ENCODE assay signal across 12 cellular contexts in genomic region chr6:170273191-170273590, GRCh38. TPM values are rescaled to one million over a fixed set of nuclear protein-coding genes. Genes with fewer than 3 reads are reported as not detected.
DNase-seq lines count a peak whose midpoint lies in the region; ATAC-seq and TF ChIP-seq lines count a peak whose summit lies in the region.
"Had no signal": no experiment of that assay in that cellular context is flagged by ENCODE, and none has a peak within 500 bp of the region (broad histone marks: within the 10 kb centered on the region; RNA-seq: fewer than 3 reads in every experiment).

No MANE protein-coding gene starts in this region.

- H3K27me3 ChIP-seq in left ventricle myocardium inferior (ENCODE audit: low read depth): no peaks in the 10 kb centered on the region
- no peaks in the 10 kb centered on the region for H3K27me3 ChIP-seq in naive thymus-derived CD4-positive, alpha-beta T cell (ENCODE audit: control insufficient read depth in 2 of 2, insufficient read depth in 2 of 2, low read length in 2 of 2)
- no peaks in the 10 kb centered on the region for H3K27me3 ChIP-seq in vagina
- H3K27me3 ChIP-seq: Peyer's patch had no signal

- no peak for TF ChIP-seq POLR2A in vagina (IDR thresholded peaks at IDR 0.05)

- in situ Hi-C loops in KBM-7 (cut with MboI; ENCODE audit: low pct_unique_long_range_greater_than_20kb, low sequenced_read_pairs): no loop called here

- no peaks in the 10 kb centered on the region for H3K9me3 Mint-ChIP-seq in activated T-helper 2 cell treated with anti-CD3 and anti-CD28 coated beads, Interferon-gamma antibody, Interleukin-2, Interleukin-4, amounts not matched to agents 10 μg/mL and 5 μg/mL and 100 μg/mL, durations not matched to agents 14 hours and 24 hours and 36 hours
- H3K9me3 Mint-ChIP-seq in naive thymus-derived CD4-positive, alpha-beta T cell: peaks cover 0 to 48% (median 15%) of the 10 kb centered on the region in 11 donors
- no peaks in the 10 kb centered on the region for H3K9me3 Mint-ChIP-seq in chondrocyte (ENCODE audit: low read depth)

- H3K9me3 ChIP-seq in left ventricle myocardium inferior (replicated peaks) (no peaks in the 10 kb centered on the region), vagina (no peaks in the 10 kb centered on the region)
- H3K9me3 ChIP-seq in naive thymus-derived CD4-positive, alpha-beta T cell (ENCODE audit: control insufficient read depth in 2 of 3, low read length in 3 of 3): peaks cover 0 to 33% (median 0%) of the 10 kb centered on the region in 3 experiments
- H3K9me3 ChIP-seq: BLaER1 treated with 17β-estradiol and CSF1 and Interleukin-3, amounts not matched to agents 10 nM and 100 nM; Peyer's patch had no signal

- no peak overlapping the region for H3K27ac Mint-ChIP-seq in activated T-helper 2 cell treated with anti-CD3 and anti-CD28 coated beads, Interferon-gamma antibody, Interleukin-2, Interleukin-4, amounts not matched to agents 10 μg/mL and 5 μg/mL and 100 μg/mL, durations not matched to agents 14 hours and 24 hours and 36 hours
- H3K27ac Mint-ChIP-seq in naive thymus-derived CD4-positive, alpha-beta T cell: peak overlapping the region in 8 of 9 donors; percentile 29 to 98 (median 90)
- H3K27ac Mint-ChIP-seq in chondrocyte (ENCODE audit: unreplicated experiment): no peak overlapping the region

- no peak overlapping the region for H3K4me3 ChIP-seq in left ventricle myocardium inferior
- H3K4me3 ChIP-seq in naive thymus-derived CD4-positive, alpha-beta T cell (ENCODE audit: low read length): no peak overlapping the region
- no peak overlapping the region for H3K4me3 ChIP-seq in vagina
- H3K4me3 ChIP-seq: Peyer's patch had no signal

- DNase-seq in left ventricle myocardium superior: peak; percentile 11
- no peak for DNase-seq in left ventricle myocardium inferior
- DNase-seq in activated T-helper 2 cell treated with anti-CD3 and anti-CD28 coated beads, Interferon-gamma antibody, Interleukin-2, Interleukin-4, amounts not matched to agents 10 μg/mL and 5 μg/mL and 100 μg/mL, durations not matched to agents 14 hours and 24 hours and 36 hours (ENCODE audit: low spot score): no peak
- DNase-seq in naive thymus-derived CD4-positive, alpha-beta T cell: no peak
- no peak for DNase-seq in vagina (ENCODE audit: extremely low spot score in 2 of 2)
- DNase-seq in chondrocyte (ENCODE audit: low spot score): no peak
- DNase-seq in KBM-7: no peak
- DNase-seq: DMS79, NCI-H1105, NCI-H2081, Peyer's patch had no signal

- no peaks in the 10 kb centered on the region for H3K36me3 ChIP-seq in left ventricle myocardium inferior
- H3K36me3 ChIP-seq in naive thymus-derived CD4-positive, alpha-beta T cell (ENCODE audit: control insufficient read depth in 2 of 3, insufficient read depth in 3 of 3, low read length in 3 of 3): peaks cover 0 to 5% (median 0%) of the 10 kb centered on the region in 3 experiments
- H3K36me3 ChIP-seq in vagina: no peaks in the 10 kb centered on the region
- H3K36me3 ChIP-seq: BLaER1 treated with 17β-estradiol and CSF1 and Interleukin-3, amounts not matched to agents 10 nM and 100 nM; Peyer's patch had no signal

- no peak overlapping the region for H3K27ac ChIP-seq in left ventricle myocardium inferior (replicated peaks)
- no peak overlapping the region for H3K27ac ChIP-seq in naive thymus-derived CD4-positive, alpha-beta T cell (ENCODE audit: low read depth, low read length)
- no peak overlapping the region for H3K27ac ChIP-seq in vagina

- CTCF ChIA-PET in naive thymus-derived CD4-positive, alpha-beta T cell (lab: Charles Lee): no interaction called here

- POLR2A ChIA-PET in naive thymus-derived CD4-positive, alpha-beta T cell (lab: Charles Lee): interaction anchor here (0.8 to 3.9 kb wide), 4 partner anchors 10 to 34 kb away, joined by 4 to 35 read pairs (median 14); partner anchors contain the start of genes DLL1 and FAM120B

- H3K36me3 Mint-ChIP-seq in activated T-helper 2 cell treated with anti-CD3 and anti-CD28 coated beads, Interferon-gamma antibody, Interleukin-2, Interleukin-4, amounts not matched to agents 10 μg/mL and 5 μg/mL and 100 μg/mL, durations not matched to agents 14 hours and 24 hours and 36 hours (ENCODE audit: low read depth): no peaks in the 10 kb centered on the region
- peaks cover 0 to 24% (median 20%) of the 10 kb centered on the region in 5 donors for H3K36me3 Mint-ChIP-seq in naive thymus-derived CD4-positive, alpha-beta T cell
- H3K36me3 Mint-ChIP-seq in chondrocyte (ENCODE audit: low read depth): no peaks in the 10 kb centered on the region

- peaks cover 9% of the 10 kb centered on the region for H3K4me1 Mint-ChIP-seq in activated T-helper 2 cell treated with anti-CD3 and anti-CD28 coated beads, Interferon-gamma antibody, Interleukin-2, Interleukin-4, amounts not matched to agents 10 μg/mL and 5 μg/mL and 100 μg/mL, durations not matched to agents 14 hours and 24 hours and 36 hours (ENCODE audit: low read depth)
- peaks cover 16 to 53% (median 36%) of the 10 kb centered on the region in 7 donors for H3K4me1 Mint-ChIP-seq in naive thymus-derived CD4-positive, alpha-beta T cell
- peaks cover 12% of the 10 kb centered on the region for H3K4me1 Mint-ChIP-seq in chondrocyte (ENCODE audit: low read depth)

- H3K4me1 ChIP-seq in left ventricle myocardium inferior (peaks cover 40% of the 10 kb centered on the region), vagina (peaks cover 25% of the 10 kb centered on the region)
- H3K4me1 ChIP-seq in naive thymus-derived CD4-positive, alpha-beta T cell (ENCODE audit: control insufficient read depth in 2 of 2, insufficient read depth in 2 of 2, low read length in 2 of 2): peaks cover 14 to 31% of the 10 kb centered on the region in 2 donors

- no peak for ATAC-seq in left ventricle myocardium superior
- ATAC-seq in naive thymus-derived CD4-positive, alpha-beta T cell: no peak

- peaks cover 60% of the 10 kb centered on the region for H3K27me3 Mint-ChIP-seq in activated T-helper 2 cell treated with anti-CD3 and anti-CD28 coated beads, Interferon-gamma antibody, Interleukin-2, Interleukin-4, amounts not matched to agents 10 μg/mL and 5 μg/mL and 100 μg/mL, durations not matched to agents 14 hours and 24 hours and 36 hours (ENCODE audit: low read depth)
- peaks cover 0 to 69% (median 0%) of the 10 kb centered on the region in 5 donors for H3K27me3 Mint-ChIP-seq in naive thymus-derived CD4-positive, alpha-beta T cell
- peaks cover 13% of the 10 kb centered on the region for H3K27me3 Mint-ChIP-seq in chondrocyte (ENCODE audit: low read depth)

- no peak for TF ChIP-seq CTCF in left ventricle myocardium inferior (IDR thresholded peaks at IDR 0.05; ENCODE audit: borderline replicate concordance)
- no peak for TF ChIP-seq CTCF in vagina (IDR thresholded peaks at IDR 0.05)
- TF ChIP-seq CTCF in chondrocyte (IDR thresholded peaks at IDR 0.05): no peak

- H3K4me3 Mint-ChIP-seq in activated T-helper 2 cell treated with anti-CD3 and anti-CD28 coated beads, Interferon-gamma antibody, Interleukin-2, Interleukin-4, amounts not matched to agents 10 μg/mL and 5 μg/mL and 100 μg/mL, durations not matched to agents 14 hours and 24 hours and 36 hours (ENCODE audit: low read depth): peak overlapping the region; percentile 13
- peak overlapping the region in 9 of 10 donors; percentile 58 to 93 (median 88) for H3K4me3 Mint-ChIP-seq in naive thymus-derived CD4-positive, alpha-beta T cell
- no peak overlapping the region for H3K4me3 Mint-ChIP-seq in chondrocyte (ENCODE audit: unreplicated experiment)

- intact Hi-C loops in left ventricle myocardium superior (cut with micrococcal nuclease) (no loop called here), left ventricle myocardium inferior (cut with micrococcal nuclease) (no loop called here), vagina (cut with DNase I) (no loop called here)
- intact Hi-C loops in activated T-helper 2 cell treated with anti-CD3 and anti-CD28 coated beads, Interferon-gamma antibody, Interleukin-2, Interleukin-4, amounts not matched to agents 10 μg/mL and 5 μg/mL and 100 μg/mL, durations not matched to agents 14 hours and 24 hours and 36 hours (cut with micrococcal nuclease): no loop called here
- intact Hi-C loops in naive thymus-derived CD4-positive, alpha-beta T cell (cut with micrococcal nuclease): loop anchor here in 1 of 2 donors (5.0 kb wide), 1 partner anchor 186 kb away; no protein-coding TSS in a partner anchor

RNA-seq across cellular contexts. Expression of gene DLL1, which starts 17.7 kb away (rescaled TPM):
- total RNA-seq in left ventricle myocardium superior (15.3 TPM), left ventricle myocardium inferior (11.7 TPM), vagina (43.5 TPM), chondrocyte (0.35 to 0.82 TPM (median 0.41 TPM) in 3 replicates)
- total RNA-seq in activated T-helper 2 cell treated with anti-CD3 and anti-CD28 coated beads, Interferon-gamma antibody, Interleukin-2, Interleukin-4, amounts not matched to agents 10 μg/mL and 5 μg/mL and 100 μg/mL, durations not matched to agents 14 hours and 24 hours and 36 hours: not detected in 2 replicates
- total RNA-seq in naive thymus-derived CD4-positive, alpha-beta T cell: 10 to 100 TPM in 1 of 5 experiments, 1 to 10 TPM in 3, under 1 TPM in 1; 0.19 to 12.9 (median 4.5) TPM
- polyA plus RNA-seq in naive thymus-derived CD4-positive, alpha-beta T cell: under 1 TPM; 0.54 to 0.60 TPM

RNA-seq across cellular contexts. Expression of gene FAM120B, which starts 33.4 kb away (rescaled TPM):
- total RNA-seq in left ventricle myocardium superior: 20.5 TPM
- total RNA-seq in left ventricle myocardium inferior: 20.1 TPM
- 19.6 and 21.8 TPM in 2 replicates for total RNA-seq in activated T-helper 2 cell treated with anti-CD3 and anti-CD28 coated beads, Interferon-gamma antibody, Interleukin-2, Interleukin-4, amounts not matched to agents 10 μg/mL and 5 μg/mL and 100 μg/mL, durations not matched to agents 14 hours and 24 hours and 36 hours
- 10 to 100 TPM; 27.2 to 53.4 (median 35.5) TPM for total RNA-seq in naive thymus-derived CD4-positive, alpha-beta T cell
- polyA plus RNA-seq in naive thymus-derived CD4-positive, alpha-beta T cell: 10 to 100 TPM; 31.0 to 49.3 TPM
- 34.6 TPM for total RNA-seq in vagina
- 26.6 to 36.7 TPM (median 26.8 TPM) in 3 replicates for total RNA-seq in chondrocyte

Comparison
In these comparisons a context has a peak if more than half of its experiments do, and no peak if none do; other contexts are left out.
1. H3K27ac Mint-ChIP-seq: peak in naive thymus-derived CD4-positive, alpha-beta T cell (8 of 9); none in activated T-helper 2 cell treated with anti-CD3 and anti-CD28 coated beads, Interferon-gamma antibody, Interleukin-2, Interleukin-4, amounts not matched to agents 10 μg/mL and 5 μg/mL and 100 μg/mL, durations not matched to agents 14 hours and 24 hours and 36 hours (single experiment) and chondrocyte (single experiment).